In the genomic region with DNA sequence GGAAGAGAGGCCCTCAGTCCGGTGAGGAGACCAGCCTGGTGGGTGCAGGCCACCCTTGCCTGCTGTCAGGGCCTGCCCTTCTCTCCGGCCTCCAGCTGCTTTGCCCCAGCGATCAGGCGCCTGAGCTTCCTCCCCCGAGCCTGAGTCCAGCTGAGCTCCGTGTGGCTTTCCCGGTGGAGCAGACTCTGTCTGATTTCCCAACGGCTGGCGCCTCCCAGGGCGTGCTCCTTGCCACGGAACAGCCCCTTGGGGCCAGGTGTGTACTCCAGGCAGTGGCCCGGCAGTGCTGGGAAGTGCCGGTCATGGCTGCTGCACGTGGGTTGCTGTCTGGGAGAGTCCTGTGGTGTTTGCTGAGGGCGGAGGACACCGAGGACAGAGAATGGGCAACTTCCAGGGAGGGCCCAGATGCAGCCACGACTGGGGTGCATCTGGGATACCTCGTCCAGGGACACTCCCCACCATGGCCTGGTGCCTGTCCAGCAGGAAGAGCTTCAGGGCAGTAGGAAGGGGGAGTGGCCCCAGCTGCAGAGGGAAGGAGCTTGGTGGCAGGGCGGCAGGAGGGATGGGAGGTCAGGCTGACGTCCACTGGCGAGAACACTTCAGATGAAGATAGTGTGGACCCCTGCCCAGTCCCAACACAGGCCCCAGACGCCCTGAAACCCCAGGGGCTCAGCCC, we compare ENCODE assay signal across 9 cellular contexts. TPM values are rescaled to one million over a fixed set of nuclear protein-coding genes. Genes with fewer than 3 reads are reported as not detected.
DNase-seq lines count a peak whose midpoint lies in the region; ATAC-seq and TF ChIP-seq lines count a peak whose summit lies in the region.
"Had no signal": no experiment of that assay in that cellular context is flagged by ENCODE, and none has a peak within 500 bp of the region (broad histone marks: within the 10 kb centered on the region; RNA-seq: fewer than 3 reads in every experiment).

No MANE protein-coding gene starts in this region.

- intact Hi-C loops in CD14-positive monocyte (cut with micrococcal nuclease) (no loop called here), PC-3 (cut with micrococcal nuclease) (no loop called here), sciatic nerve (cut with DNase I) (no loop called here)

- no peaks in the 10 kb centered on the region for H3K9me3 ChIP-seq in PC-3 (ENCODE audit: low read length)

- H3K4me2 ChIP-seq in PC-3 (ENCODE audit: low read length) = no peak overlapping the region; the same call in 1 of the 2 replicates

- peaks cover 40 to 60% (median 50%) of the 10 kb centered on the region in 3 donors for H3K27me3 Mint-ChIP-seq in CD14-positive monocyte (ENCODE audit: low read depth in 3 of 3)

- peaks cover 44% of the 10 kb centered on the region for H3K4me1 Mint-ChIP-seq in CD14-positive monocyte

- H3K9me2 ChIP-seq in PC-3 (replicated peaks; ENCODE audit: low read length) = no peaks in the 10 kb centered on the region

- no TSS peak for BruUV-seq in PC-3 (replicated peaks; lab: Mats Ljungman, UMichigan)

- DNase-seq in CD14-positive monocyte (ENCODE audit: low spot score) (no peak), PC-3 (no peak), glomerular visceral epithelial cell (ENCODE audit: extremely low spot score) (peak; percentile 81), sciatic nerve (ENCODE audit: low spot score) (no peak), HuH-7 (ENCODE audit: low spot score) (no peak)
- DNase-seq: CD4-positive, CD25-positive, alpha-beta regulatory T cell had no signal

- H3K9me3 Mint-ChIP-seq in CD14-positive monocyte = peaks cover 0 to 4% (median 2%) of the 10 kb centered on the region in 7 donors
- H3K9me3 Mint-ChIP-seq: CD4-positive, CD25-positive, alpha-beta regulatory T cell had no signal

- POLR2A ChIA-PET in PC-3 (lab: Charles Lee; ENCODE audit: unreplicated experiment) = no interaction called here

- CTCF ChIA-PET in PC-3 (lab: Charles Lee) = no interaction called here

- H2AFZ ChIP-seq in PC-3 (ENCODE audit: low read length) = 0 out of 2 replicates have a peak overlapping the region, but pooled peaks have one; percentile 30

- H3K36me3 Mint-ChIP-seq in CD14-positive monocyte = peaks cover 3% of the 10 kb centered on the region in 2 donors
- H3K36me3 Mint-ChIP-seq: CD4-positive, CD25-positive, alpha-beta regulatory T cell had no signal

- no peaks in the 10 kb centered on the region for H3K79me2 ChIP-seq in PC-3 (ENCODE audit: low read length)

- H3K27me3 ChIP-seq in PC-3 (ENCODE audit: low read length) = peaks cover 9% of the 10 kb centered on the region

- ATAC-seq in PC-3 (peak; percentile 6; the same call in 1 of the 2 replicates), sciatic nerve (peak; percentile 1), HG02763 (IDR thresholded peaks at IDR 0.05; ENCODE audit: unreplicated experiment) (no peak), HG02870 (IDR thresholded peaks at IDR 0.05; ENCODE audit: unreplicated experiment) (no peak), GM18511 (IDR thresholded peaks at IDR 0.05; ENCODE audit: unreplicated experiment) (no peak)

- peak overlapping the region in 4 of 7 donors; percentile 21 to 65 (median 50) for H3K27ac Mint-ChIP-seq in CD14-positive monocyte
- H3K27ac Mint-ChIP-seq: CD4-positive, CD25-positive, alpha-beta regulatory T cell had no signal

- no peaks in the 10 kb centered on the region for H3F3A ChIP-seq in PC-3 (ENCODE audit: low read length, unreplicated experiment)

- no peaks in the 10 kb centered on the region for H4K20me1 ChIP-seq in PC-3 (ENCODE audit: low read length)

- no peak overlapping the region for H3K4me3 ChIP-seq in PC-3 (ENCODE audit: low read length)

- peaks cover 4% of the 10 kb centered on the region; the same call in 1 of the 2 replicates for H3K4me1 ChIP-seq in PC-3 (ENCODE audit: insufficient read depth, low read length)

- no peaks in the 10 kb centered on the region for H3K36me3 ChIP-seq in PC-3 (ENCODE audit: low read depth, low read length)

- H3K9ac ChIP-seq in PC-3 (ENCODE audit: low read length) = no peak overlapping the region

- H3K4me3 Mint-ChIP-seq in CD14-positive monocyte = peak overlapping the region in 1 of 2 donors; percentile 31
- H3K4me3 Mint-ChIP-seq: CD4-positive, CD25-positive, alpha-beta regulatory T cell had no signal

- no peak overlapping the region for H3K27ac ChIP-seq in PC-3 (ENCODE audit: low read length)

- TF ChIP-seq CTCF in CD14-positive monocyte (IDR thresholded peaks at IDR 0.05) (no peak), PC-3 (conservative IDR thresholded peaks at IDR 0.05; ENCODE audit: low read depth, low read length) (no peak)

RNA-seq across cellular contexts. Expression of a gene that starts 22.5 kb away (rescaled TPM):
- 10 to 100 TPM; 13.1 to 29.8 TPM for polyA plus RNA-seq in CD14-positive monocyte
- total RNA-seq in PC-3 (2014; rRNA removed) (30.6 and 38.5 TPM in 2 replicates), sciatic nerve (131 TPM)

Comparison
In these comparisons a context has a peak if more than half of its experiments do, and no peak if none do; other contexts are left out.
1. ATAC-seq: peak in PC-3 (single experiment) and sciatic nerve (single experiment); none in HG02763 (single experiment), HG02870 (single experiment) and GM18511 (single experiment).